ENCODE assay signal across 12 cellular contexts in the genomic region with DNA sequence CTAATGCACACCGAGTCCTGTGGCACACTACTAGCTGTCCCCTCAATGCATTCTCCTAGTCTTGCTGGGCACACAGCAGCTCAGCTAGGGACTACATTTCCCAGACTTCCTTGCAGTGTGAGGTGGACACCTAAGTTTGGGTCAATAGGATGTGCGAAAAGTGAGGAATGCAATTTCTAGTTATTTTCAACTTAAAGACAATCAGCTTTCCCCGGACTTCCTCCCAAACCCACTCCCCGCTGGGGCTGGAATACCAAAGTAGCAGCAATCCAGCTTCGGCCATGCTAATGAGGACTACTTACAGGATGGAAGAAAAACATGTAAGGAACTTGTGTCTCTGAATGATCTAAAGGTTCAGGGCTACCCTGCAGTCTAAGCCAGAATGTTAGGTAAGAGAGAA.
"Had no signal": no experiment of that assay in that cellular context is flagged by ENCODE, and none has a peak within 500 bp of the region (broad histone marks: within the 10 kb centered on the region; RNA-seq: fewer than 3 reads in every experiment).

No MANE protein-coding gene starts in this region.

- DNase-seq: activated CD4-positive, alpha-beta T cell treated with anti-CD3 and anti-CD28 coated beads, Interleukin-2, amount 10 ng/mL, durations not matched to agents 7 days and 5 days; activated CD8-positive, alpha-beta memory T cell treated with anti-CD3 and anti-CD28 coated beads for 24 hours; activated naive CD8-positive, alpha-beta T cell treated with anti-CD3 and anti-CD28 coated beads, Interleukin-2, amount 10 ng/mL, durations not matched to agents 7 days and 5 days; brain microvascular endothelial cell; effector memory CD4-positive, alpha-beta T cell; heart left ventricle; mesenchymal stem cell; retina had no signal

- H3K9ac ChIP-seq: parathyroid adenoma had no signal

- H3K9me3 ChIP-seq: heart left ventricle, neutrophil had no signal

- H3K27me3 ChIP-seq: brain microvascular endothelial cell, heart left ventricle, neutrophil had no signal

- H3K27ac Mint-ChIP-seq: activated CD4-positive, alpha-beta T cell treated with anti-CD3 and anti-CD28 coated beads, Interleukin-2, amount 10 ng/mL, durations not matched to agents 7 days and 5 days; activated naive CD8-positive, alpha-beta T cell treated with anti-CD3 and anti-CD28 coated beads, Interleukin-2, amount 10 ng/mL, durations not matched to agents 7 days and 5 days; stimulated activated memory B cell treated with anti-CD40 and anti-IgM and Interleukin-4, amounts not matched to agents 10 μg/mL and 1 μg/mL and 100 μg/mL, for 72 hours had no signal

- ATAC-seq: heart left ventricle; stimulated activated memory B cell treated with anti-CD40 and anti-IgM and Interleukin-4, amounts not matched to agents 10 μg/mL and 1 μg/mL and 100 μg/mL, for 72 hours had no signal

- H3K4me1 ChIP-seq: heart left ventricle, parathyroid adenoma had no signal

- H3K9me3 Mint-ChIP-seq: stimulated activated memory B cell treated with anti-CD40 and anti-IgM and Interleukin-4, amounts not matched to agents 10 μg/mL and 1 μg/mL and 100 μg/mL, for 72 hours had no signal

- H3K4me3 ChIP-seq: heart left ventricle had no signal

- H3K36me3 ChIP-seq: brain microvascular endothelial cell, heart left ventricle, neutrophil had no signal

- H3K27ac ChIP-seq: brain microvascular endothelial cell, epithelial cell of prostate, heart left ventricle, neutrophil, parathyroid adenoma had no signal

- H3K27me3 Mint-ChIP-seq: activated CD4-positive, alpha-beta T cell treated with anti-CD3 and anti-CD28 coated beads, Interleukin-2, amount 10 ng/mL, durations not matched to agents 7 days and 5 days; activated naive CD8-positive, alpha-beta T cell treated with anti-CD3 and anti-CD28 coated beads, Interleukin-2, amount 10 ng/mL, durations not matched to agents 7 days and 5 days; stimulated activated memory B cell treated with anti-CD40 and anti-IgM and Interleukin-4, amounts not matched to agents 10 μg/mL and 1 μg/mL and 100 μg/mL, for 72 hours had no signal

- H3K36me3 Mint-ChIP-seq: activated naive CD8-positive, alpha-beta T cell treated with anti-CD3 and anti-CD28 coated beads, Interleukin-2, amount 10 ng/mL, durations not matched to agents 7 days and 5 days; stimulated activated memory B cell treated with anti-CD40 and anti-IgM and Interleukin-4, amounts not matched to agents 10 μg/mL and 1 μg/mL and 100 μg/mL, for 72 hours had no signal

- H3K4me3 Mint-ChIP-seq: activated CD4-positive, alpha-beta T cell treated with anti-CD3 and anti-CD28 coated beads, Interleukin-2, amount 10 ng/mL, durations not matched to agents 7 days and 5 days; activated naive CD8-positive, alpha-beta T cell treated with anti-CD3 and anti-CD28 coated beads, Interleukin-2, amount 10 ng/mL, durations not matched to agents 7 days and 5 days; stimulated activated memory B cell treated with anti-CD40 and anti-IgM and Interleukin-4, amounts not matched to agents 10 μg/mL and 1 μg/mL and 100 μg/mL, for 72 hours had no signal

- H3K79me2 ChIP-seq: parathyroid adenoma had no signal
